In the genomic region with DNA sequence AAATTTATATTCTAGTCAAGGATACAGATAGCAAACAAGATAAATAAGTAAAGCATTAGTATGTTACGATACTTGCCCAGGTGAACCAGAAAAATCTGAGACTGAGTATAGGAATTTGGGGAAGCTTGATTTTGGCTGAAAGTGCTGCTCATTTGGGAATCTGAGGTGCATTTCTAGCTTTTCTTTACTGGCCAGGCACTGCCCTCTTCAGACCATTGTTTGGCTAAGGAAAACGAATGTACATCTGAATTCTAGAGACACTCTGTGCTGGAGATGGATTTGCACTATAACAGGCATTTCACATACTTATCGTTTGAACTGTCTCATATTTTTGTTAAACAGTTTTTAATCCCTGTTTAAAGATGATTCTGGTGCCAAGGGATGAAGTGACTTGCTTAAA, we compare ENCODE assay signal across 1 cellular context.
TF ChIP-seq lines count a peak whose summit lies in the region.

No MANE protein-coding gene starts in this region.

TF ChIP-seq in WTC11, 78 proteins besides CTCF, POLR2A, EP300 and RAD21 (continued from another document):
- TF ChIP-seq ZNF671 (CRISPR knock-in tag; IDR thresholded peaks at IDR 0.05) = no peak
- TF ChIP-seq, protein P1, sequence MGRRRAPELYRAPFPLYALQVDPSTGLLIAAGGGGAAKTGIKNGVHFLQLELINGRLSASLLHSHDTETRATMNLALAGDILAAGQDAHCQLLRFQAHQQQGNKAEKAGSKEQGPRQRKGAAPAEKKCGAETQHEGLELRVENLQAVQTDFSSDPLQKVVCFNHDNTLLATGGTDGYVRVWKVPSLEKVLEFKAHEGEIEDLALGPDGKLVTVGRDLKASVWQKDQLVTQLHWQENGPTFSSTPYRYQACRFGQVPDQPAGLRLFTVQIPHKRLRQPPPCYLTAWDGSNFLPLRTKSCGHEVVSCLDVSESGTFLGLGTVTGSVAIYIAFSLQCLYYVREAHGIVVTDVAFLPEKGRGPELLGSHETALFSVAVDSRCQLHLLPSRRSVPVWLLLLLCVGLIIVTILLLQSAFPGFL (CRISPR knock-in tag; IDR thresholded peaks at IDR 0.05; ENCODE audit: borderline replicate concordance) = no peak
- TF ChIP-seq TEAD4 (CRISPR knock-in tag; IDR thresholded peaks at IDR 0.05) = no peak
- no peak for TF ChIP-seq TCF7 (CRISPR knock-in tag; IDR thresholded peaks at IDR 0.05; ENCODE audit: low read depth)
- no peak for TF ChIP-seq GABPB1 (CRISPR knock-in tag; IDR thresholded peaks at IDR 0.05)
- TF ChIP-seq, protein P2, sequence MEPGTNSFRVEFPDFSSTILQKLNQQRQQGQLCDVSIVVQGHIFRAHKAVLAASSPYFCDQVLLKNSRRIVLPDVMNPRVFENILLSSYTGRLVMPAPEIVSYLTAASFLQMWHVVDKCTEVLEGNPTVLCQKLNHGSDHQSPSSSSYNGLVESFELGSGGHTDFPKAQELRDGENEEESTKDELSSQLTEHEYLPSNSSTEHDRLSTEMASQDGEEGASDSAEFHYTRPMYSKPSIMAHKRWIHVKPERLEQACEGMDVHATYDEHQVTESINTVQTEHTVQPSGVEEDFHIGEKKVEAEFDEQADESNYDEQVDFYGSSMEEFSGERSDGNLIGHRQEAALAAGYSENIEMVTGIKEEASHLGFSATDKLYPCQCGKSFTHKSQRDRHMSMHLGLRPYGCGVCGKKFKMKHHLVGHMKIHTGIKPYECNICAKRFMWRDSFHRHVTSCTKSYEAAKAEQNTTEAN (CRISPR knock-in tag; IDR thresholded peaks at IDR 0.05) = no peak
- no peak for TF ChIP-seq KAT7 (CRISPR knock-in tag; IDR thresholded peaks at IDR 0.05; ENCODE audit: borderline replicate concordance)
